In the genomic region with DNA sequence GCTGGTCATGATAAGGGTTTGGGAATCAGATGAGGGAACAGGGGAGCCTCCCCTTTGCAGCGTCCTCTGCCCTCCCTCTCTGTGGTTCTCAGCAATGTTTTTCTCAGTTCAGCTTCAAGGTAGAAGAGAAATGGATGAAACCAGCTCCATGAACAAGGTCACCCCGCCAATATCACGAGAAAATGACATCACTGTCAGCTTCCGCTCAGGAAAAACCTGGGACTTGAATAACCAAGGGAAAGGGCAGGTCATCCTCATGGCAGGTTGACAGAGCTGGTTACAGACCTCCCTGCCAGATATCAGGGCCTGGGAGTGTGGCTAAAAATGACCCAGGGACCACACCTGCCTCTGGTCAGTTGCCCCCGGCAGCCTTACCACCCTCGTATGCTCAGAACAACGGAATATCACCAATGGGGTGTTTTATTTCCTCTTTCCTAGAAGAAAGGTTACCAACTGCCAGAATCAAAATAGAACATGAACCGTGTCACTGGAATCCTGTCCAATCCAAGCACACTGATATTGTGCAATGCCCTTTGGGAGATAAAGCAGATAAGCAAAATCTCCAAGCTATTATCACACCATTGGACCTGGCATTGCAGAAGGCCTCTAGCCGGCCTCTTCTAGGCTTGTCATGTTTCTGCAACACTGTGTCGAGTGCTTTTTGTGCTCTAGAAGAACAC, we compare ENCODE assay signal across 13 cellular contexts. TPM values are rescaled to one million over a fixed set of nuclear protein-coding genes. Genes with fewer than 3 reads are reported as not detected.
A peak's percentile ranks its signal among the peaks of the same experiment; 100 is the strongest.
DNase-seq lines count a peak whose midpoint lies in the region; ATAC-seq, FAIRE-seq and TF ChIP-seq lines count a peak whose summit lies in the region.
"Had no signal": no experiment of that assay in that cellular context is flagged by ENCODE, and none has a peak within 500 bp of the region (broad histone marks: within the 10 kb centered on the region; RNA-seq: fewer than 3 reads in every experiment).

No MANE protein-coding gene starts in this region.

- no peak for FAIRE-seq in pancreas (lab: Jason Lieb, UNC)
- FAIRE-seq: RCC 7860 had no signal

- DNase-seq in GF-D8 (lab: John Stamatoyannopoulos, UW) (peak; percentile 93), SIG-M5 treated with dmso at 0.1 percent for 504 hours (lab: John Stamatoyannopoulos, UW; ENCODE audit: unreplicated experiment) (peak; percentile 94), foreskin fibroblast (peak; percentile 64 to 75), pancreas (peak in 1 of 6 donors; percentile 14), NCI-H510A (lab: John Stamatoyannopoulos, UW) (no peak), SW 1271 (lab: John Stamatoyannopoulos, UW) (no peak)
- no peak for DNase-seq in activated naive CD8-positive, alpha-beta T cell treated with anti-CD3 and anti-CD28 coated beads, Interleukin-2, amount 50 U/mL, for 24 hours
- DNase-seq: activated CD4-positive, alpha-beta T cell treated with anti-CD3 and anti-CD28 coated beads, Interleukin-2, amount 50 U/mL, for 4 hours; amygdala; CD4-positive, CD25-positive, alpha-beta regulatory T cell; NCI-H1105 treated with DMSO at 0.1 percent for 48 hours had no signal

- peak overlapping the region in 3 of 4 donors; percentile 33 to 54 (median 45) for H3K27ac ChIP-seq in pancreas

- ATAC-seq in pancreas = peak in 3 of 4 donors; percentile 40 to 53 (median 53)
- ATAC-seq in HG02870 (IDR thresholded peaks at IDR 0.05; ENCODE audit: unreplicated experiment) = no peak
- ATAC-seq in activated naive CD8-positive, alpha-beta T cell treated with anti-CD3 and anti-CD28 coated beads, Interleukin-2, amount 50 U/mL, for 24 hours = no peak

- no peaks in the 10 kb centered on the region for H3K9me3 ChIP-seq in pancreas

- peaks cover 4% of the 10 kb centered on the region for H3K36me3 Mint-ChIP-seq in activated naive CD8-positive, alpha-beta T cell treated with anti-CD3 and anti-CD28 coated beads, Interleukin-2, amount 50 U/mL, for 24 hours (ENCODE audit: low read depth)
- H3K36me3 Mint-ChIP-seq: CD4-positive, CD25-positive, alpha-beta regulatory T cell had no signal

- H3K9me3 Mint-ChIP-seq in activated naive CD8-positive, alpha-beta T cell treated with anti-CD3 and anti-CD28 coated beads, Interleukin-2, amount 50 U/mL, for 24 hours = no peaks in the 10 kb centered on the region
- H3K9me3 Mint-ChIP-seq: CD4-positive, CD25-positive, alpha-beta regulatory T cell had no signal

- WGBS in pancreas, 2 donors = 55 to 62% methylated on average over 10 of the region's 10 CpGs

- no peaks in the 10 kb centered on the region for H3K4me1 Mint-ChIP-seq in activated naive CD8-positive, alpha-beta T cell treated with anti-CD3 and anti-CD28 coated beads, Interleukin-2, amount 50 U/mL, for 24 hours

- intact Hi-C loops in pancreas (cut with DNase I) = loop anchor here in 2 of 3 donors (5.0 to 10.0 kb wide), 2 partner anchors 260 to 263 kb away; no protein-coding TSS in a partner anchor

- H3K27me3 ChIP-seq in pancreas = no peaks in the 10 kb centered on the region

- no peak overlapping the region for H3K4me3 Mint-ChIP-seq in activated naive CD8-positive, alpha-beta T cell treated with anti-CD3 and anti-CD28 coated beads, Interleukin-2, amount 50 U/mL, for 24 hours
- H3K4me3 Mint-ChIP-seq: CD4-positive, CD25-positive, alpha-beta regulatory T cell had no signal

- no peaks in the 10 kb centered on the region for H3K36me3 ChIP-seq in pancreas

- no peaks in the 10 kb centered on the region for H3K27me3 Mint-ChIP-seq in activated naive CD8-positive, alpha-beta T cell treated with anti-CD3 and anti-CD28 coated beads, Interleukin-2, amount 50 U/mL, for 24 hours

- H3K27ac Mint-ChIP-seq in activated naive CD8-positive, alpha-beta T cell treated with anti-CD3 and anti-CD28 coated beads, Interleukin-2, amount 50 U/mL, for 24 hours = no peak overlapping the region
- H3K27ac Mint-ChIP-seq: CD4-positive, CD25-positive, alpha-beta regulatory T cell had no signal

- peaks cover 0 to 5% (median 4%) of the 10 kb centered on the region in 3 donors for H3K4me1 ChIP-seq in pancreas

- TF ChIP-seq CTCF in foreskin fibroblast (IDR thresholded peaks at IDR 0.05; ENCODE audit: low read depth, low read length) = no peak
- TF ChIP-seq CTCF in pancreas (IDR thresholded peaks at IDR 0.05) = no peak

- H3K4me3 ChIP-seq in foreskin fibroblast (ENCODE audit: low read depth in 1 of 2, low read length in 2 of 2) = no peak overlapping the region
- H3K4me3 ChIP-seq in pancreas = no peak overlapping the region

RNA-seq across cellular contexts. Expression of a gene that starts 26.1 kb away (rescaled TPM):
- 1 to 10 TPM; 3.2 to 5.0 (median 4.3) TPM for total RNA-seq in pancreas
- polyA plus RNA-seq in pancreas = 1 to 10 TPM; 3.7 to 7.9 TPM

RNA-seq across cellular contexts. Expression of a gene that starts 26.3 kb away (rescaled TPM):
- total RNA-seq in pancreas = 10 to 100 TPM; 14.2 to 29.9 (median 19.5) TPM
- polyA plus RNA-seq in pancreas = 10 to 100 TPM; 17.2 to 26.7 TPM

Comparison
In these comparisons a context has a peak if more than half of its experiments do, and no peak if none do; other contexts are left out.
1. DNase-seq: peak in GF-D8 (single experiment), SIG-M5 treated with dmso at 0.1 percent for 504 hours (single experiment) and foreskin fibroblast (2 of 2); none in NCI-H510A (single experiment), SW 1271 (0 of 2) and activated naive CD8-positive, alpha-beta T cell treated with anti-CD3 and anti-CD28 coated beads, Interleukin-2, amount 50 U/mL, for 24 hours (single experiment).
2. ATAC-seq: peak in pancreas (3 of 4); none in HG02870 (single experiment) and activated naive CD8-positive, alpha-beta T cell treated with anti-CD3 and anti-CD28 coated beads, Interleukin-2, amount 50 U/mL, for 24 hours (single experiment).